8 cellular contexts compared by ENCODE assay signal in genomic region chr17:38605852-38606645, GRCh38. TPM values are rescaled to one million over a fixed set of nuclear protein-coding genes. Genes with fewer than 3 reads are reported as not detected.
A peak's percentile ranks its signal among the peaks of the same experiment; 100 is the strongest.
DNase-seq lines count a peak whose midpoint lies in the region; ATAC-seq, FAIRE-seq and TF ChIP-seq lines count a peak whose summit lies in the region.

Gene SRCIN1, minus strand, starts transcription at chr17:38605952. Its CDS starts 247 bp downstream, at chr17:38605705.

- H3K4me3 ChIP-seq in A549 (peak within 1 kb of the TSS; percentile 71), thoracic aorta (peak within 1 kb of the TSS; percentile 72)

- POLR2A ChIA-PET in A549 (lab: Yijun Ruan, JAX), result interaction anchor here (0.8 to 1.0 kb wide), 2 partner anchors 18 to 48 kb away, joined by 3 to 4 read pairs; no protein-coding TSS in a partner anchor

- TF ChIP-seq CTCF in A549 (IDR thresholded peaks at IDR 0.05) (peak; percentile 100), GM20000 (IDR thresholded peaks at IDR 0.05; ENCODE audit: extremely low read depth, missing control alignments) (peak; percentile 100), nephron progenitor cell (IDR thresholded peaks at IDR 0.05) (peak; percentile 96), thoracic aorta (IDR thresholded peaks at IDR 0.05) (peak; percentile 64)

- peaks cover 86% of the 10 kb centered on the region for H3K27me3 Mint-ChIP-seq in nephron progenitor cell (ENCODE audit: low read depth, poor library complexity)

- peak within 1 kb of the TSS; percentile 76 for H3K4me3 Mint-ChIP-seq in nephron progenitor cell

- peaks cover 25% of the 10 kb centered on the region for H3K4me1 ChIP-seq in A549
- peaks cover 6 to 9% of the 10 kb centered on the region in 2 donors for H3K4me1 ChIP-seq in thoracic aorta (ENCODE audit: control insufficient read depth in 1 of 2, low read depth in 2 of 2)

- ATAC-seq in A549 (peak; percentile 30 to 66), esophagus mucosa (peak; percentile 45), thoracic aorta (ENCODE audit: insufficient number of reproducible peaks, low FRiP score, low read depth) (no peak)

- peak within 1 kb of the TSS; percentile 76 to 93 for H3K27ac ChIP-seq in A549
- no peak within 1 kb of the TSS for H3K27ac ChIP-seq in thoracic aorta

- peak within 1 kb of the TSS; percentile 99 for H3K4me2 ChIP-seq in A549

- FAIRE-seq in A549 (lab: Jason Lieb, UNC), result no peak

- H3K27me3 ChIP-seq in thoracic aorta (replicated peaks; ENCODE audit: insufficient read depth), result peaks cover 5% of the 10 kb centered on the region

- 4% methylated on average over 31 of the region's 104 CpGs for WGBS in A549 (ENCODE audit: missing lambda C conversion rate)

- H3K4me1 Mint-ChIP-seq in nephron progenitor cell, result peaks cover 48% of the 10 kb centered on the region

- TF ChIP-seq EP300 in A549 (IDR thresholded peaks at IDR 0.05), result no peak

- H3K27ac Mint-ChIP-seq in nephron progenitor cell, result no peak within 1 kb of the TSS

- peak; percentile 42 for TF ChIP-seq POLR2A in A549 (IDR thresholded peaks at IDR 0.05; ENCODE audit: low read length)

- peaks cover 5% of the 10 kb centered on the region for H3K9me3 Mint-ChIP-seq in nephron progenitor cell

- DNase-seq in A549 (ENCODE audit: low read depth in 1 of 2, low spot score in 1 of 2) (peak; percentile 70), GM20000 (ENCODE audit: low spot score) (peak; percentile 84), NCI-H526 treated with DMSO at 0.1 percent for 48 hours (lab: John Stamatoyannopoulos, UW) (peak; percentile 66), activated T-cell treated with anti-CD3 and anti-CD28 coated beads for 4 hours (peak; percentile 20), nephron progenitor cell (peak; percentile 72), thoracic aorta (ENCODE audit: low spot score) (no peak)
- no peak for DNase-seq in central memory CD4-positive, alpha-beta T cell

- peak; percentile 44 to 66 for TF ChIP-seq RAD21 in A549 (conservative IDR thresholded peaks at IDR 0.05 in 1 of 2, IDR thresholded peaks at IDR 0.05 in 1 of 2)

- no peaks in the 10 kb centered on the region for H3K36me3 Mint-ChIP-seq in nephron progenitor cell (ENCODE audit: low read depth)

- H3K36me3 ChIP-seq in thoracic aorta, result no peaks in the 10 kb centered on the region

- CTCF ChIA-PET in A549 (lab: Yijun Ruan, JAX), result interaction anchor here (0.6 to 33.9 kb wide), 31 partner anchors 11 to 257 kb away, joined by 3 to 948 read pairs (median 4); no protein-coding TSS in a partner anchor

- H3K9me3 ChIP-seq in A549, result no peaks in the 10 kb centered on the region
- H3K9me3 ChIP-seq in thoracic aorta, result no peaks in the 10 kb centered on the region

TF ChIP-seq in A549, 52 proteins besides CTCF, POLR2A, EP300 and RAD21:
- TF ChIP-seq, protein P1, sequence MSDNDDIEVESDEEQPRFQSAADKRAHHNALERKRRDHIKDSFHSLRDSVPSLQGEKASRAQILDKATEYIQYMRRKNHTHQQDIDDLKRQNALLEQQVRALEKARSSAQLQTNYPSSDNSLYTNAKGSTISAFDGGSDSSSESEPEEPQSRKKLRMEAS (IDR thresholded peaks at IDR 0.05), result peak; percentile 61
- TF ChIP-seq SMC3 (IDR thresholded peaks at IDR 0.05), result peak; percentile 83
- TF ChIP-seq CBX8 (IDR thresholded peaks at IDR 0.05), result no peak
- TF ChIP-seq EHF (CRISPR knock-in tag; IDR thresholded peaks at IDR 0.05), result 0 out of 2 replicates have a peak, but pooled peaks have one; percentile 28
- TF ChIP-seq CEBPB (IDR thresholded peaks at IDR 0.05), result no peak
- no peak for TF ChIP-seq MAZ (IDR thresholded peaks at IDR 0.05; ENCODE audit: borderline replicate concordance, low read depth, low read length)
- no peak for TF ChIP-seq RARB (CRISPR knock-in tag; IDR thresholded peaks at IDR 0.05)
- peak; percentile 72 for TF ChIP-seq E2F6 (IDR thresholded peaks at IDR 0.05; ENCODE audit: borderline replicate concordance, low read depth)
- peak; percentile 52; the same call in 1 of the 2 replicates for TF ChIP-seq HOXB5 (CRISPR knock-in tag; IDR thresholded peaks at IDR 0.05)
- TF ChIP-seq PHF8 (IDR thresholded peaks at IDR 0.05; ENCODE audit: borderline replicate concordance, low read depth), result peak; percentile 73; the same call in 1 of the 2 replicates
- TF ChIP-seq HDAC2 (IDR thresholded peaks at IDR 0.05), result 0 out of 2 replicates have a peak, but pooled peaks have one; percentile 32
- TF ChIP-seq KDM5A (IDR thresholded peaks at IDR 0.05), result no peak
- TF ChIP-seq, protein P2, sequence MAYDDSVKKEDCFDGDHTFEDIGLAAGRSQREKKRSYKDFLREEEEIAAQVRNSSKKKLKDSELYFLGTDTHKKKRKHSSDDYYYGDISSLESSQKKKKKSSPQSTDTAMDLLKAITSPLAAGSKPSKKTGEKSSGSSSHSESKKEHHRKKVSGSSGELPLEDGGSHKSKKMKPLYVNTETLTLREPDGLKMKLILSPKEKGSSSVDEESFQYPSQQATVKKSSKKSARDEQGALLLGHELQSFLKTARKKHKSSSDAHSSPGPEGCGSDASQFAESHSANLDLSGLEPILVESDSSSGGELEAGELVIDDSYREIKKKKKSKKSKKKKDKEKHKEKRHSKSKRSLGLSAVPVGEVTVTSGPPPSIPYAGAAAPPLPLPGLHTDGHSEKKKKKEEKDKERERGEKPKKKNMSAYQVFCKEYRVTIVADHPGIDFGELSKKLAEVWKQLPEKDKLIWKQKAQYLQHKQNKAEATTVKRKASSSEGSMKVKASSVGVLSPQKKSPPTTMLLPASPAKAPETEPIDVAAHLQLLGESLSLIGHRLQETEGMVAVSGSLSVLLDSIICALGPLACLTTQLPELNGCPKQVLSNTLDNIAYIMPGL (CRISPR knock-in tag; IDR thresholded peaks at IDR 0.05; ENCODE audit: borderline replicate concordance), result peak; percentile 92; the same call in 1 of the 2 replicates
- TF ChIP-seq GATA3 (IDR thresholded peaks at IDR 0.05; ENCODE audit: borderline replicate concordance), result no peak
- peak; percentile 97 for TF ChIP-seq CHD4 (IDR thresholded peaks at IDR 0.05; ENCODE audit: borderline replicate concordance)
- TF ChIP-seq, protein P3, sequence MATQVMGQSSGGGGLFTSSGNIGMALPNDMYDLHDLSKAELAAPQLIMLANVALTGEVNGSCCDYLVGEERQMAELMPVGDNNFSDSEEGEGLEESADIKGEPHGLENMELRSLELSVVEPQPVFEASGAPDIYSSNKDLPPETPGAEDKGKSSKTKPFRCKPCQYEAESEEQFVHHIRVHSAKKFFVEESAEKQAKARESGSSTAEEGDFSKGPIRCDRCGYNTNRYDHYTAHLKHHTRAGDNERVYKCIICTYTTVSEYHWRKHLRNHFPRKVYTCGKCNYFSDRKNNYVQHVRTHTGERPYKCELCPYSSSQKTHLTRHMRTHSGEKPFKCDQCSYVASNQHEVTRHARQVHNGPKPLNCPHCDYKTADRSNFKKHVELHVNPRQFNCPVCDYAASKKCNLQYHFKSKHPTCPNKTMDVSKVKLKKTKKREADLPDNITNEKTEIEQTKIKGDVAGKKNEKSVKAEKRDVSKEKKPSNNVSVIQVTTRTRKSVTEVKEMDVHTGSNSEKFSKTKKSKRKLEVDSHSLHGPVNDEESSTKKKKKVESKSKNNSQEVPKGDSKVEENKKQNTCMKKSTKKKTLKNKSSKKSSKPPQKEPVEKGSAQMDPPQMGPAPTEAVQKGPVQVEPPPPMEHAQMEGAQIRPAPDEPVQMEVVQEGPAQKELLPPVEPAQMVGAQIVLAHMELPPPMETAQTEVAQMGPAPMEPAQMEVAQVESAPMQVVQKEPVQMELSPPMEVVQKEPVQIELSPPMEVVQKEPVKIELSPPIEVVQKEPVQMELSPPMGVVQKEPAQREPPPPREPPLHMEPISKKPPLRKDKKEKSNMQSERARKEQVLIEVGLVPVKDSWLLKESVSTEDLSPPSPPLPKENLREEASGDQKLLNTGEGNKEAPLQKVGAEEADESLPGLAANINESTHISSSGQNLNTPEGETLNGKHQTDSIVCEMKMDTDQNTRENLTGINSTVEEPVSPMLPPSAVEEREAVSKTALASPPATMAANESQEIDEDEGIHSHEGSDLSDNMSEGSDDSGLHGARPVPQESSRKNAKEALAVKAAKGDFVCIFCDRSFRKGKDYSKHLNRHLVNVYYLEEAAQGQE (IDR thresholded peaks at IDR 0.05), result peak; percentile 18; the same call in 1 of the 2 replicates
- TF ChIP-seq, protein P4, sequence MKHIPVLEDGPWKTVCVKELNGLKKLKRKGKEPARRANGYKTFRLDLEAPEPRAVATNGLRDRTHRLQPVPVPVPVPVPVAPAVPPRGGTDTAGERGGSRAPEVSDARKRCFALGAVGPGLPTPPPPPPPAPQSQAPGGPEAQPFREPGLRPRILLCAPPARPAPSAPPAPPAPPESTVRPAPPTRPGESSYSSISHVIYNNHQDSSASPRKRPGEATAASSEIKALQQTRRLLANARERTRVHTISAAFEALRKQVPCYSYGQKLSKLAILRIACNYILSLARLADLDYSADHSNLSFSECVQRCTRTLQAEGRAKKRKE (CRISPR knock-in tag; IDR thresholded peaks at IDR 0.05; ENCODE audit: low read depth), result peak; percentile 25; the same call in 1 of the 2 replicates
- TF ChIP-seq KDM1A (IDR thresholded peaks at IDR 0.05; ENCODE audit: low read depth), result 0 out of 2 replicates have a peak, but pooled peaks have one; percentile 56
- no peak for TF ChIP-seq POLR2AphosphoS2 (conservative IDR thresholded peaks at IDR 0.05; ENCODE audit: low read length)
- TF ChIP-seq FOSB (CRISPR knock-in tag; IDR thresholded peaks at IDR 0.05), result no peak
- peak; percentile 33; the same call in 1 of the 2 replicates for TF ChIP-seq FOXS1 (CRISPR knock-in tag; IDR thresholded peaks at IDR 0.05)

RNA-seq across cellular contexts. Expression of gene SRCIN1, which starts in this region (rescaled TPM):
- polyA plus RNA-seq in A549 (2011; rRNA removed) (1.3 and 1.4 TPM in 2 replicates), A549 (2017; fragmentation: RNase III; extraction: RNeasy Plus Mini Kit Qiagen cat#74134 plus additional on column Dnase treatment) (2.1 to 3.4 TPM (median 2.6 TPM) in 3 replicates)
- 1.9 and 2.0 TPM in 2 replicates for polyA plus RNA-seq in A549 (2012; cell fraction: cytosol; rRNA removed)
- polyA plus RNA-seq in A549 (2012; cell fraction: nucleus; rRNA removed), result 8.0 and 16.8 TPM in 2 replicates
- polyA minus RNA-seq in A549 (2011; rRNA and poly(A)+ RNA removed), result 1.2 and 2.1 TPM in 2 replicates
- total RNA-seq in esophagus mucosa (6.6 TPM), thoracic aorta (not detected)

Comparison
In these comparisons a context has a peak if more than half of its experiments do, and no peak if none do; other contexts are left out.
1. DNase-seq: peak in A549 (2 of 2), GM20000 (single experiment), NCI-H526 treated with DMSO at 0.1 percent for 48 hours (single experiment), activated T-cell treated with anti-CD3 and anti-CD28 coated beads for 4 hours (single experiment) and nephron progenitor cell (single experiment); none in thoracic aorta (single experiment) and central memory CD4-positive, alpha-beta T cell (single experiment).
2. H3K27ac ChIP-seq: peak in A549 (2 of 2); none in thoracic aorta (0 of 2).
3. Peak in every context shown above with its lines, with median percentiles within 50 percentile points of each other: CTCF ChIP-seq.